In genomic region chr19:36528194-36528920, GRCh38 we compare ENCODE assay signal across 1 cellular context.
A peak's percentile ranks its signal among the peaks of the same experiment; 100 is the strongest.
TF ChIP-seq lines count a peak whose summit lies in the region.

Gene ZNF260, minus strand, starts transcription at chr19:36528271. Its CDS starts 13,033 bp downstream, at chr19:36515238.

TF ChIP-seq in K562, 482 proteins besides CTCF, POLR2A, EP300 and RAD21 (continued from another document and continues in another):
- no peak for TF ChIP-seq MBD1 (CRISPR knock-in tag; IDR thresholded peaks at IDR 0.05)
- no peak for TF ChIP-seq CLOCK (CRISPR knock-in tag; IDR thresholded peaks at IDR 0.05; ENCODE audit: borderline replicate concordance)
- TF ChIP-seq CREB3 (tag; conservative IDR thresholded peaks at IDR 0.05; ENCODE audit: low read depth): 0 out of 2 replicates have a peak, but pooled peaks have one; percentile 47
- TF ChIP-seq ZNF764 (CRISPR knock-in tag; IDR thresholded peaks at IDR 0.05; ENCODE audit: low read depth): no peak
- peak; percentile 44; the same call in 1 of the 2 replicates for TF ChIP-seq GABPB1 (CRISPR knock-in tag; IDR thresholded peaks at IDR 0.05)
- no peak for TF ChIP-seq RUNX1 (IDR thresholded peaks at IDR 0.05; ENCODE audit: low read depth)
- no peak for TF ChIP-seq ZNF280A (IDR thresholded peaks at IDR 0.05; ENCODE audit: low read depth, partially characterized antibody)
- TF ChIP-seq ARNT (IDR thresholded peaks at IDR 0.05): no peak
- no peak for TF ChIP-seq CHCHD3 (CRISPR knock-in tag; IDR thresholded peaks at IDR 0.05)
- TF ChIP-seq ZNF184 (CRISPR knock-in tag; IDR thresholded peaks at IDR 0.05): no peak
- no peak for TF ChIP-seq PTTG1 (tag; IDR thresholded peaks at IDR 0.05; ENCODE audit: low read depth)
- peak; percentile 31 for TF ChIP-seq SAP30 (IDR thresholded peaks at IDR 0.05; ENCODE audit: borderline replicate concordance, insufficient read depth, low read depth, low read length, poor library complexity, severe bottlenecking)
- TF ChIP-seq FOXK2 (conservative IDR thresholded peaks at IDR 0.05 in 1 of 2, IDR thresholded peaks at IDR 0.05 in 1 of 2; ENCODE audit: low read depth in 2 of 2): no peak; a peak in 1 of 4 replicates
- TF ChIP-seq CHAMP1 (IDR thresholded peaks at IDR 0.05): no peak
- no peak for TF ChIP-seq TCF15 (CRISPR knock-in tag; IDR thresholded peaks at IDR 0.05)
- TF ChIP-seq CHD2 (IDR thresholded peaks at IDR 0.05; ENCODE audit: low read depth, low read length): peak; percentile 88
- no peak for TF ChIP-seq ATF2 (CRISPR knock-in tag; IDR thresholded peaks at IDR 0.05)
- TF ChIP-seq ELF2 (CRISPR knock-in tag; IDR thresholded peaks at IDR 0.05): no peak
- TF ChIP-seq SREBF2 (CRISPR knock-in tag; IDR thresholded peaks at IDR 0.05): no peak
- no peak for TF ChIP-seq CBFA2T2 (conservative IDR thresholded peaks at IDR 0.05)
- no peak for TF ChIP-seq TRIM24 (IDR thresholded peaks at IDR 0.05)
- no peak for TF ChIP-seq CBX5 (IDR thresholded peaks at IDR 0.05; ENCODE audit: borderline replicate concordance, low read depth)
- no peak for TF ChIP-seq ESRRB (CRISPR knock-in tag; IDR thresholded peaks at IDR 0.05; ENCODE audit: borderline replicate concordance)
- TF ChIP-seq CBX8 (IDR thresholded peaks at IDR 0.05; ENCODE audit: borderline replicate concordance, extremely low read depth, low read depth, low read length, poor library complexity, severe bottlenecking): no peak
- TF ChIP-seq ZNF707 (CRISPR knock-in tag; conservative IDR thresholded peaks at IDR 0.05): no peak
- TF ChIP-seq HDAC1 (IDR thresholded peaks at IDR 0.05): peak in 1 of 2 experiments; percentile 75; a peak in 1 of 4 replicates
- no peak for TF ChIP-seq GMEB1 (CRISPR knock-in tag; IDR thresholded peaks at IDR 0.05)
- TF ChIP-seq NONO (IDR thresholded peaks at IDR 0.05; ENCODE audit: low read depth in 2 of 2, low read length in 1 of 2): no peak
- no peak for TF ChIP-seq MXD1 (CRISPR knock-in tag; IDR thresholded peaks at IDR 0.05; ENCODE audit: borderline replicate concordance, poor library complexity, severe bottlenecking)
- TF ChIP-seq CEBPG (CRISPR knock-in tag; IDR thresholded peaks at IDR 0.05): no peak
- TF ChIP-seq CEBPG (tag; conservative IDR thresholded peaks at IDR 0.05 in 1 of 2, IDR thresholded peaks at IDR 0.05 in 1 of 2): no peak
- no peak for TF ChIP-seq ARID2 (IDR thresholded peaks at IDR 0.05)
- no peak for TF ChIP-seq E4F1 (CRISPR knock-in tag; IDR thresholded peaks at IDR 0.05; ENCODE audit: borderline replicate concordance)
- TF ChIP-seq TFE3 (CRISPR knock-in tag; IDR thresholded peaks at IDR 0.05): no peak
- no peak for TF ChIP-seq TOE1 (IDR thresholded peaks at IDR 0.05; ENCODE audit: borderline replicate concordance)
- no peak for TF ChIP-seq TOE1 (CRISPR knock-in tag; IDR thresholded peaks at IDR 0.05; ENCODE audit: borderline replicate concordance, low read depth)
- no peak for TF ChIP-seq CBX3 (IDR thresholded peaks at IDR 0.05; ENCODE audit: borderline replicate concordance in 1 of 2, low read length in 2 of 2)
- no peak for TF ChIP-seq PTBP1 (IDR thresholded peaks at IDR 0.05; ENCODE audit: low read depth, low read length)
- peak; percentile 89 for TF ChIP-seq CREM (IDR thresholded peaks at IDR 0.05; ENCODE audit: low read depth)
- TF ChIP-seq ZNF584 (CRISPR knock-in tag; IDR thresholded peaks at IDR 0.05; ENCODE audit: low read depth): no peak
- TF ChIP-seq ZC3H4 (CRISPR knock-in tag; IDR thresholded peaks at IDR 0.05; ENCODE audit: borderline replicate concordance): no peak
- no peak for TF ChIP-seq DPF2 (IDR thresholded peaks at IDR 0.05)
- no peak for TF ChIP-seq POLR3A (IDR thresholded peaks at IDR 0.05; ENCODE audit: borderline replicate concordance, extremely low read depth, insufficient read depth, insufficient read length)
- no peak for TF ChIP-seq SMARCB1 (IDR thresholded peaks at IDR 0.05; ENCODE audit: insufficient read length, low read depth)
- no peak for TF ChIP-seq EHMT2 (IDR thresholded peaks at IDR 0.05)
- TF ChIP-seq ZC3H8 (IDR thresholded peaks at IDR 0.05): no peak
- TF ChIP-seq CC2D1A (IDR thresholded peaks at IDR 0.05): no peak
- TF ChIP-seq IRF2 (CRISPR knock-in tag; IDR thresholded peaks at IDR 0.05): no peak
- no peak for TF ChIP-seq NCOR1 (IDR thresholded peaks at IDR 0.05)
- TF ChIP-seq YY1 (IDR thresholded peaks at IDR 0.05; ENCODE audit: borderline replicate concordance in 1 of 3, control insufficient read depth in 1 of 3, extremely low read depth in 1 of 3, insufficient read depth in 3 of 3, insufficient read length in 1 of 3, insufficient replicate concordance in 2 of 3, low read depth in 1 of 3, low read length in 2 of 3): peak; percentile 91 to 97 (median 92)
- no peak for TF ChIP-seq CSDE1 (IDR thresholded peaks at IDR 0.05)
- TF ChIP-seq BCOR (IDR thresholded peaks at IDR 0.05): no peak
